Comparison of ENCODE assay signal across 8 cellular contexts in the genomic region with DNA sequence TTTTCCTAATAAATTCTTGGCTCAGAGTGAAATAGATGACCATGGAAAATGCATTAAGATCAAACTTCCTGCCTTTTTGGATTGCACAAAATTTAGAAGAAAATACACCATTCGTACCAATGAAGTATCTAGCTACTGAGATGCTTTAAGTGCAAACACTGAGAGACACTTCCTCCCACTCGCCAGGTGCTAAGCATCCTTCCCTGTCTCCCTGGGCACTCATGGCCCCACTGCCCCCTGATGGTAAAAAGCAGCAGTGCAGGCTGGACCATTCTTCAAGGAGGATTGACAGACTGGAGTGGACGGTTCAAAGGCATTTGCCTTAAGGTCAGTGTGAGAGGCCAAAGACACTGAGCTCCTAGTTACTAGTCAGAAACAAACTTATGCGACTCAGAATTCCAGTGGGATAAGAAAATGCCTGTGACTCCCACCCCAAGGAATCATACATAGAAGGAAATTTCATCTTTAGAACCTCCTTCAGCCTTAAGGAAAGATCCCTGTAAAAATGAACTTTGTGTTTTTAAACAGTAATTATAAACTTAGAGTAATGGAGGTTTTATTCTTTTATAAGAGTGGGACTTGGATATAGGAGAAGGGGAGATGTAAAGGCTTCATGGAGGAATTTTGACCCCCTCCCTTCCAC.
DNase-seq lines count a peak whose midpoint lies in the region; ATAC-seq, FAIRE-seq and TF ChIP-seq lines count a peak whose summit lies in the region.

No MANE protein-coding gene starts in this region.

- FAIRE-seq in HepG2 (lab: Jason Lieb, UNC) = peak; percentile 66

- TF ChIP-seq POLR2A in HepG2 (IDR thresholded peaks at IDR 0.05; ENCODE audit: insufficient read depth in 1 of 2, low read depth in 2 of 2, low read length in 2 of 2) = no peak

- H3K4me2 ChIP-seq in HepG2 (ENCODE audit: low read depth, low read length) = no peak overlapping the region

- H3K9ac ChIP-seq in HepG2 (ENCODE audit: insufficient read depth, low read depth, low read length) = no peak overlapping the region

- CTCF ChIA-PET in HepG2 (lab: Yijun Ruan, JAX; ENCODE audit: low intra/inter-chr PET ratio, low total read pairs) = no interaction called here

- in situ Hi-C loops in HepG2 (cut with HindIII; ENCODE audit: extremely low pct_ligation_motif_present, low pct_unique_long_range_greater_than_20kb) = no loop called here

- no peaks in the 10 kb centered on the region for H3K36me3 ChIP-seq in HepG2 (replicated peaks in 1 of 2; ENCODE audit: control insufficient read depth in 1 of 2, insufficient read depth in 2 of 2, low read length in 2 of 2)

- no peak; the same call in 1 of the 2 replicates for TF ChIP-seq RAD21 in HepG2 (CRISPR knock-in tag; IDR thresholded peaks at IDR 0.05)

- H3K79me2 ChIP-seq in HepG2 (ENCODE audit: insufficient read depth, low read length) = no peaks in the 10 kb centered on the region

- intact Hi-C loops in HepG2 (cut with micrococcal nuclease; ENCODE audit: unreplicated experiment) = no loop called here

- H3K9me3 ChIP-seq in HepG2 (ENCODE audit: low read length) = no peaks in the 10 kb centered on the region

- H2AFZ ChIP-seq in HepG2 (ENCODE audit: low read length) = no peak overlapping the region

- POLR2A ChIA-PET in HepG2 (lab: Yijun Ruan, JAX) = no interaction called here

- H3K4me3 ChIP-seq in HepG2 (replicated peaks in 1 of 3; ENCODE audit: insufficient read depth in 1 of 3, low read depth in 2 of 3, low read length in 3 of 3) = no peak overlapping the region

- peak; percentile 89 for ATAC-seq in HG02759 (IDR thresholded peaks at IDR 0.05; ENCODE audit: unreplicated experiment)
- ATAC-seq in HepG2 = peak; percentile 86

- H4K20me1 ChIP-seq in HepG2 (ENCODE audit: insufficient read depth, low read length) = no peaks in the 10 kb centered on the region

- 6% methylated on average over 4 of the region's 4 CpGs for WGBS in HepG2 (ENCODE audit: low lambda C conversion rate)

- BruUV-seq in HepG2 (replicated peaks; lab: Mats Ljungman, UMichigan) = no TSS peak

- H3K27me3 ChIP-seq in HepG2 (ENCODE audit: control insufficient read depth in 1 of 2, insufficient read depth in 2 of 2, low read length in 2 of 2) = peaks cover 0 to 3% of the 10 kb centered on the region in 2 experiments; a peak in 1 of 5 replicates

- peak; percentile 87 for TF ChIP-seq CTCF in HepG2 (CRISPR knock-in tag; IDR thresholded peaks at IDR 0.05)

- peak; percentile 61 for DNase-seq in NK-92 treated with Interleukin-12 subunit alpha and Interleukin-12 subunit beta, amount 100 ng/mL, for 24 hours (lab: John Stamatoyannopoulos, UW)
- DNase-seq in NK-92 (lab: John Stamatoyannopoulos, UW; ENCODE audit: unreplicated experiment) = no peak
- DNase-seq in NCI-H2029 treated with DMSO at 0.1 percent for 48 hours (lab: John Stamatoyannopoulos, UW) = peak; percentile 33
- peak; percentile 41 for DNase-seq in activated CD4-positive, alpha-beta T cell treated with anti-CD3 and anti-CD28 coated beads for 1 hour
- peak; percentile 61 for DNase-seq in cerebellar cortex (ENCODE audit: low spot score)
- DNase-seq in HepG2 (ENCODE audit: low spot score) = peak; percentile 38
- peak; percentile 29 to 49 (median 48) for DNase-seq in stimulated activated CD4-positive, alpha-beta T cell treated with anti-CD3 and anti-CD28 coated beads, TNF-alpha, amount 100 ng/mL, for 4 hours (ENCODE audit: low read depth in 3 of 3)

- H3K27ac ChIP-seq in HepG2 (ENCODE audit: extremely low read length, insufficient read depth, low read length) = no peak overlapping the region

- no peaks in the 10 kb centered on the region for H3K4me1 ChIP-seq in HepG2 (ENCODE audit: insufficient read depth, low read length)

- no peak for TF ChIP-seq EP300 in HepG2 (IDR thresholded peaks at IDR 0.05; ENCODE audit: low read depth in 2 of 2, low read length in 2 of 2)
- no peak for TF ChIP-seq EP300 in HepG2 (CRISPR knock-in tag; IDR thresholded peaks at IDR 0.05; ENCODE audit: borderline replicate concordance)

TF ChIP-seq in HepG2, 621 proteins besides CTCF, POLR2A, EP300 and RAD21:
- 0 out of 2 replicates have a peak, but pooled peaks have one; percentile 23 for TF ChIP-seq KDM1A (CRISPR knock-in tag; IDR thresholded peaks at IDR 0.05)
- no peak for TF ChIP-seq ZNF205 (CRISPR knock-in tag; IDR thresholded peaks at IDR 0.05)
- peak; percentile 34; the same call in 1 of the 2 replicates for TF ChIP-seq SMC3 (IDR thresholded peaks at IDR 0.05; ENCODE audit: low read length)
- TF ChIP-seq STAG1 (CRISPR knock-in tag; IDR thresholded peaks at IDR 0.05) = peak; percentile 75
- no peak for TF ChIP-seq CEBPB (IDR thresholded peaks at IDR 0.05; ENCODE audit: borderline replicate concordance, low read depth, low read length)
- TF ChIP-seq XRCC5 (optimal IDR thresholded peaks at IDR 0.05; ENCODE audit: low read length) = peak; percentile 45
